ENCODE assay signal across 21 cellular contexts in genomic region chr1:45346473-45346872, GRCh38. TPM values are rescaled to one million over a fixed set of nuclear protein-coding genes. Genes with fewer than 3 reads are reported as not detected.
"Had no signal": no experiment of that assay in that cellular context is flagged by ENCODE, and none has a peak within 500 bp of the region (broad histone marks: within the 10 kb centered on the region; RNA-seq: fewer than 3 reads in every experiment).

No MANE protein-coding gene starts in this region.

- H3K9me3 Mint-ChIP-seq: activated CD4-positive, alpha-beta memory T cell treated with anti-CD3 and anti-CD28 coated beads, Interleukin-2, amount 10 ng/mL, durations not matched to agents 7 days and 5 days; nephron progenitor cell; WTC11 had no signal

- H3K27me3 Mint-ChIP-seq: activated CD4-positive, alpha-beta memory T cell treated with anti-CD3 and anti-CD28 coated beads, Interleukin-2, amount 10 ng/mL, durations not matched to agents 7 days and 5 days had no signal

- DNase-seq: activated CD4-positive, alpha-beta memory T cell treated with anti-CD3 and anti-CD28 coated beads, Interleukin-2, amount 10 ng/mL, durations not matched to agents 7 days and 5 days; activated CD4-positive, alpha-beta T cell treated with anti-CD3 and anti-CD28 coated beads for 48 hours; activated CD8-positive, alpha-beta memory T cell treated with anti-CD3 and anti-CD28 coated beads, Interleukin-2, amount 50 U/mL, for 48 hours; cerebellar nuclear complex; cortex of kidney; gastrocnemius medialis; head of caudate nucleus; kidney; nephron progenitor cell; occipital lobe; stimulated activated CD8-positive, alpha-beta memory T cell treated with anti-CD3 and anti-CD28 coated beads, Interleukin-4, amount 100 ng/mL, for 48 hours; stimulated activated naive CD8-positive, alpha-beta T cell treated with anti-CD3 and anti-CD28 coated beads, Interleukin-15, Interleukin-2, amounts not matched to agents 100 U/mL and 50 U/mL, for 24 hours; substantia nigra had no signal

- H3K36me3 ChIP-seq: breast epithelium had no signal

- H3K27ac ChIP-seq: adrenal gland, breast epithelium, tibial nerve had no signal

- H3K4me1 Mint-ChIP-seq: WTC11 had no signal

- H3K4me3 Mint-ChIP-seq: activated CD4-positive, alpha-beta memory T cell treated with anti-CD3 and anti-CD28 coated beads, Interleukin-2, amount 10 ng/mL, durations not matched to agents 7 days and 5 days; nephron progenitor cell; WTC11 had no signal

- H3K9me3 ChIP-seq: adrenal gland, breast epithelium, gastrocnemius medialis, tibial nerve had no signal

- H3K4me3 ChIP-seq: adrenal gland, breast epithelium, gastrocnemius medialis, lung, tibial nerve had no signal

- H3K27me3 ChIP-seq: adrenal gland, breast epithelium, gastrocnemius medialis, tibial nerve had no signal

- H3K27ac Mint-ChIP-seq: activated CD4-positive, alpha-beta memory T cell treated with anti-CD3 and anti-CD28 coated beads, Interleukin-2, amount 10 ng/mL, durations not matched to agents 7 days and 5 days; nephron progenitor cell; WTC11 had no signal

- ATAC-seq: esophagus mucosa; gastrocnemius medialis; left lobe of liver; stimulated activated naive CD8-positive, alpha-beta T cell treated with anti-CD3 and anti-CD28 coated beads, Interleukin-15, Interleukin-2, amounts not matched to agents 100 U/mL and 50 U/mL, for 24 hours; WTC11 had no signal

- FAIRE-seq: astrocyte, kidney had no signal

RNA-seq across cellular contexts. Expression of gene HPDL, which starts 19.8 kb away (rescaled TPM):
- total RNA-seq: left lobe of liver had no signal
